In genomic region chr1:46199233-46199749, GRCh38 we compare ENCODE assay signal across 8 cellular contexts.
DNase-seq lines count a peak whose midpoint lies in the region; ATAC-seq lines count a peak whose summit lies in the region.

No MANE protein-coding gene starts in this region.

- no peaks in the 10 kb centered on the region for H3K9me3 Mint-ChIP-seq in activated T-cell treated with anti-CD3 and anti-CD28 coated beads, Interleukin-2, amount 50 U/mL, for 24 hours

- H3K27ac ChIP-seq in SK-N-MC = no peak overlapping the region
- H3K27ac ChIP-seq in subcutaneous abdominal adipose tissue (ENCODE audit: low read depth, low read length) = no peak overlapping the region

- no peak for DNase-seq in activated T-cell treated with anti-CD3 and anti-CD28 coated beads, Interleukin-2, amount 50 U/mL, for 24 hours
- DNase-seq in activated T-cell treated with anti-CD3 and anti-CD28 coated beads, Interleukin-2, amount 50 U/mL, for 1 hour = no peak
- no peak for DNase-seq in SK-N-MC (ENCODE audit: low read depth, low spot score)
- peak; percentile 9 for DNase-seq in fibroblast of peridontal ligament (ENCODE audit: extremely low read depth)
- DNase-seq in NCI-H2029 treated with DMSO at 0.1 percent for 48 hours (lab: John Stamatoyannopoulos, UW) = no peak
- no peak for DNase-seq in DMS53 (lab: John Stamatoyannopoulos, UW)

- H3K36me3 ChIP-seq in SK-N-MC (ENCODE audit: insufficient read depth, low read length) = no peaks in the 10 kb centered on the region; the same call in 1 of the 2 replicates
- peaks cover 0 to 23% (median 14%) of the 10 kb centered on the region in 5 donors for H3K36me3 ChIP-seq in subcutaneous abdominal adipose tissue (ENCODE audit: control insufficient read depth in 5 of 5, insufficient read depth in 5 of 5, low read length in 5 of 5)

- H3K27ac Mint-ChIP-seq in activated T-cell treated with anti-CD3 and anti-CD28 coated beads, Interleukin-2, amount 50 U/mL, for 24 hours = peak overlapping the region; percentile 86

- peaks cover 2 to 58% (median 45%) of the 10 kb centered on the region in 5 donors for H3K4me1 ChIP-seq in subcutaneous abdominal adipose tissue (ENCODE audit: control insufficient read depth in 5 of 5, insufficient read depth in 5 of 5, low read length in 5 of 5)

- H3K9me3 ChIP-seq in SK-N-MC (ENCODE audit: low read depth, low read length) (no peaks in the 10 kb centered on the region), subcutaneous abdominal adipose tissue (ENCODE audit: control insufficient read depth in 5 of 5, low read length in 5 of 5) (no peaks in the 10 kb centered on the region)

- peaks cover 2% of the 10 kb centered on the region for H3K27me3 Mint-ChIP-seq in activated T-cell treated with anti-CD3 and anti-CD28 coated beads, Interleukin-2, amount 50 U/mL, for 24 hours

- H3K4me3 ChIP-seq in SK-N-MC (peak overlapping the region; percentile 95), subcutaneous abdominal adipose tissue (ENCODE audit: low read depth in 1 of 5, low read length in 5 of 5) (peak overlapping the region in 3 of 5 donors; percentile 9 to 98 (median 95))

- no peaks in the 10 kb centered on the region for H3K27me3 ChIP-seq in subcutaneous abdominal adipose tissue (ENCODE audit: control insufficient read depth in 5 of 5, insufficient read depth in 4 of 5, low read length in 5 of 5)

- H3K9ac ChIP-seq in SK-N-MC (ENCODE audit: insufficient read length) (no peak overlapping the region), subcutaneous abdominal adipose tissue (ENCODE audit: low read length in 5 of 5) (peak overlapping the region in 1 of 5 donors; percentile 77)

- peak overlapping the region; percentile 86 for H3K4me3 Mint-ChIP-seq in activated T-cell treated with anti-CD3 and anti-CD28 coated beads, Interleukin-2, amount 50 U/mL, for 24 hours

- peaks cover 35% of the 10 kb centered on the region for H3K4me1 Mint-ChIP-seq in activated T-cell treated with anti-CD3 and anti-CD28 coated beads, Interleukin-2, amount 50 U/mL, for 24 hours (ENCODE audit: low read depth)

- ATAC-seq in GM18870 (IDR thresholded peaks at IDR 0.05; ENCODE audit: unreplicated experiment) = no peak

- H3K36me3 Mint-ChIP-seq in activated T-cell treated with anti-CD3 and anti-CD28 coated beads, Interleukin-2, amount 50 U/mL, for 24 hours (ENCODE audit: low read depth) = peaks cover 34% of the 10 kb centered on the region
